17 cellular contexts compared by ENCODE assay signal in genomic region chr10:86647773-86648705, GRCh38. TPM values are rescaled to one million over a fixed set of nuclear protein-coding genes. Genes with fewer than 3 reads are reported as not detected.
DNase-seq lines count a peak whose midpoint lies in the region; ATAC-seq and TF ChIP-seq lines count a peak whose summit lies in the region.
"Had no signal": no experiment of that assay in that cellular context is flagged by ENCODE, and none has a peak within 500 bp of the region (broad histone marks: within the 10 kb centered on the region; RNA-seq: fewer than 3 reads in every experiment).

No MANE protein-coding gene starts in this region.

- H3K27me3 ChIP-seq in right cardiac atrium (ENCODE audit: control insufficient read depth, insufficient read depth) (no peaks in the 10 kb centered on the region), RWPE2 (ENCODE audit: insufficient read depth, poor library complexity, severe bottlenecking) (no peaks in the 10 kb centered on the region)
- H3K27me3 ChIP-seq: heart left ventricle, neutrophil, vagina had no signal

- peak in 2 of 3 donors; percentile 38 to 40 for DNase-seq in right cardiac atrium
- DNase-seq in left cardiac atrium: no peak
- DNase-seq in RWPE2 (ENCODE audit: low spot score): no peak
- DNase-seq in iPS-NIHi7 (ENCODE audit: extremely low spot score): peak; percentile 7
- no peak for DNase-seq in NCI-H2107 (lab: John Stamatoyannopoulos, UW)
- DNase-seq: activated CD4-positive, alpha-beta T cell treated with anti-CD3 and anti-CD28 coated beads, Interleukin-2, amount 10 ng/mL, durations not matched to agents 24 days and 14 days; DND-41; lower lobe of right lung had no signal

- 87% methylated on average over 13 of the region's 13 CpGs for WGBS in right cardiac atrium

- no peaks in the 10 kb centered on the region for H3K9me3 ChIP-seq in right cardiac atrium (ENCODE audit: control insufficient read depth, low read length)
- H3K9me3 ChIP-seq in RWPE2 (ENCODE audit: severe bottlenecking): no peaks in the 10 kb centered on the region
- H3K9me3 ChIP-seq: heart left ventricle, lower lobe of right lung, neutrophil, vagina had no signal

- H3K36me3 ChIP-seq in RWPE2 (ENCODE audit: low read depth): no peaks in the 10 kb centered on the region
- H3K36me3 ChIP-seq: heart left ventricle, lower lobe of right lung, neutrophil, vagina had no signal

- H3K27ac ChIP-seq in right cardiac atrium (ENCODE audit: low read length) (no peak overlapping the region), RWPE2 (ENCODE audit: poor library complexity, severe bottlenecking) (peak overlapping the region; percentile 80)
- H3K27ac ChIP-seq: lower lobe of right lung, neutrophil, vagina had no signal

- no peak for TF ChIP-seq CTCF in RWPE2 (IDR thresholded peaks at IDR 0.05; ENCODE audit: poor library complexity, severe bottlenecking)

- H3K4me1 ChIP-seq in right cardiac atrium (ENCODE audit: control insufficient read depth, insufficient read depth, low read length) (peaks cover 12% of the 10 kb centered on the region), RWPE2 (ENCODE audit: insufficient read depth, poor library complexity, severe bottlenecking) (peaks cover 31% of the 10 kb centered on the region)

- no peak overlapping the region for H3K4me3 ChIP-seq in right cardiac atrium (ENCODE audit: low read length)
- H3K4me3 ChIP-seq in RWPE2 (ENCODE audit: severe bottlenecking): no peak overlapping the region
- H3K4me3 ChIP-seq: heart left ventricle, lower lobe of right lung, vagina had no signal

- intact Hi-C loops in right cardiac atrium (cut with DNase I) (no loop called here), left cardiac atrium (cut with DNase I) (no loop called here)

- ATAC-seq in right cardiac atrium: no peak
- no peak for ATAC-seq in left cardiac atrium
- ATAC-seq in RWPE2 (ENCODE audit: low read depth): peak; percentile 51
- ATAC-seq in GM18868 (IDR thresholded peaks at IDR 0.05; ENCODE audit: unreplicated experiment): no peak
- no peak for ATAC-seq in HG02571 (IDR thresholded peaks at IDR 0.05; ENCODE audit: unreplicated experiment)
- ATAC-seq in GM21723 (IDR thresholded peaks at IDR 0.05; ENCODE audit: unreplicated experiment): no peak
- ATAC-seq: activated T-helper 17 cell treated with anti-CD3 and anti-CD28 coated beads, Interleukin-2, amount 50 U/mL, for 72 hours; HepG2 had no signal

RNA-seq across cellular contexts. Expression of gene OPN4, which starts 6.3 kb away (rescaled TPM):
- total RNA-seq in right cardiac atrium (1 to 10 TPM in 2 of 4 donors, under 1 TPM in 2; 0.32 to 1.2 (median 0.95) TPM), left cardiac atrium (under 1 TPM; 0.12 to 0.18 TPM)
- polyA plus RNA-seq in right cardiac atrium: 0.93 TPM
- total RNA-seq: activated CD4-positive, alpha-beta T cell treated with anti-CD3 and anti-CD28 coated beads, Interleukin-2, amount 10 ng/mL, durations not matched to agents 24 days and 14 days; activated T-helper 17 cell treated with anti-CD3 and anti-CD28 coated beads, Interleukin-2, amount 50 U/mL, for 72 hours; bronchial epithelial cell; HepG2; lower lobe of right lung; vagina had no signal
- polyA plus RNA-seq: HepG2 had no signal

RNA-seq across cellular contexts. Expression of gene LDB3, which starts 20.3 kb away (rescaled TPM):
- total RNA-seq in right cardiac atrium (1,000 to 10,000 TPM in 1 of 4 donors, 100 to 1,000 TPM in 3; 738 to 1,111 (median 934) TPM), left cardiac atrium (100 to 1,000 TPM; 585 to 779 TPM)
- polyA plus RNA-seq in right cardiac atrium: 1,223 TPM
- total RNA-seq: activated CD4-positive, alpha-beta T cell treated with anti-CD3 and anti-CD28 coated beads, Interleukin-2, amount 10 ng/mL, durations not matched to agents 24 days and 14 days; bronchial epithelial cell; HepG2 had no signal
- polyA plus RNA-seq: HepG2 had no signal

Comparison
In these comparisons a context has a peak if more than half of its experiments do, and no peak if none do; other contexts are left out.
1. DNase-seq: peak in right cardiac atrium (2 of 3) and iPS-NIHi7 (single experiment); none in left cardiac atrium (single experiment), RWPE2 (single experiment) and NCI-H2107 (single experiment).